In genomic region chr5:117189772-117190171, GRCh38 we compare ENCODE assay signal across 8 cellular contexts.
"Had no signal": no experiment of that assay in that cellular context is flagged by ENCODE, and none has a peak within 500 bp of the region (broad histone marks: within the 10 kb centered on the region; RNA-seq: fewer than 3 reads in every experiment).

No MANE protein-coding gene starts in this region.

- H3K36me3 ChIP-seq: HAP-1 had no signal

- H3K4me3 Mint-ChIP-seq: IgD-negative memory B cell had no signal

- H3K36me3 Mint-ChIP-seq: IgD-negative memory B cell had no signal

- H3K9me3 ChIP-seq: HAP-1 had no signal

- H3K27me3 Mint-ChIP-seq: IgD-negative memory B cell had no signal

- H3K27ac ChIP-seq: GM23248, HL-60 had no signal

- H3K4me1 Mint-ChIP-seq: IgD-negative memory B cell had no signal

- ATAC-seq: HCT116, HepG2, K562 had no signal

- H3K4me3 ChIP-seq: GM23248, HAP-1, K562 had no signal

- DNase-seq: GM23248, KG1 had no signal

- H3K27ac Mint-ChIP-seq: IgD-negative memory B cell had no signal
